ENCODE assay signal across 10 cellular contexts in genomic region chr20:50855498-50856474, GRCh38.
DNase-seq lines count a peak whose midpoint lies in the region; ATAC-seq and TF ChIP-seq lines count a peak whose summit lies in the region.
"Had no signal": no experiment of that assay in that cellular context is flagged by ENCODE, and none has a peak within 500 bp of the region (broad histone marks: within the 10 kb centered on the region; RNA-seq: fewer than 3 reads in every experiment).

No MANE protein-coding gene starts in this region.

- 49 to 67% methylated on average over 8 to 15 of the region's 23 CpGs for WGBS in esophagus squamous epithelium, 2 donors

- H3K27ac ChIP-seq in caudate nucleus (ENCODE audit: low read depth, low read length) (no peak overlapping the region), esophagus squamous epithelium (peak overlapping the region in 2 of 4 donors; percentile 1 to 26)

- no peaks in the 10 kb centered on the region for H3K27me3 Mint-ChIP-seq in chondrocyte (ENCODE audit: low read depth)
- H3K27me3 Mint-ChIP-seq: activated naive CD8-positive, alpha-beta T cell treated with anti-CD3 and anti-CD28 coated beads, Interleukin-2, amount 50 U/mL, for 24 hours had no signal

- H3K9me3 Mint-ChIP-seq in chondrocyte (ENCODE audit: low read depth): no peaks in the 10 kb centered on the region
- H3K9me3 Mint-ChIP-seq: activated naive CD8-positive, alpha-beta T cell treated with anti-CD3 and anti-CD28 coated beads, Interleukin-2, amount 50 U/mL, for 24 hours had no signal

- no peaks in the 10 kb centered on the region for H3K27me3 ChIP-seq in esophagus squamous epithelium

- H3K27ac Mint-ChIP-seq in chondrocyte (ENCODE audit: unreplicated experiment): peak overlapping the region; percentile 22
- H3K27ac Mint-ChIP-seq: activated naive CD8-positive, alpha-beta T cell treated with anti-CD3 and anti-CD28 coated beads, Interleukin-2, amount 50 U/mL, for 24 hours had no signal

- H3K4me3 Mint-ChIP-seq in chondrocyte (ENCODE audit: unreplicated experiment): no peak overlapping the region
- H3K4me3 Mint-ChIP-seq: activated naive CD8-positive, alpha-beta T cell treated with anti-CD3 and anti-CD28 coated beads, Interleukin-2, amount 50 U/mL, for 24 hours had no signal

- intact Hi-C loops in esophagus squamous epithelium (cut with DNase I): no loop called here

- H3K4me1 Mint-ChIP-seq in chondrocyte (ENCODE audit: low read depth): no peaks in the 10 kb centered on the region

- H3K4me3 ChIP-seq in esophagus squamous epithelium: no peak overlapping the region

- no peak for TF ChIP-seq POLR2A in esophagus squamous epithelium (IDR thresholded peaks at IDR 0.05)

- peaks cover 0 to 31% (median 3%) of the 10 kb centered on the region in 3 donors for H3K4me1 ChIP-seq in esophagus squamous epithelium

- DNase-seq in Daoy (ENCODE audit: low read depth) (peak; percentile 28), NCI-H1105 (lab: John Stamatoyannopoulos, UW) (peak; percentile 32), chondrocyte (ENCODE audit: low spot score) (no peak), myocyte (ENCODE audit: low read depth) (peak; percentile 42), G401 (ENCODE audit: low spot score) (no peak), caudate nucleus (lab: John Stamatoyannopoulos, UW) (no peak), esophagus squamous epithelium (lab: John Stamatoyannopoulos, UW) (no peak)
- DNase-seq: activated naive CD8-positive, alpha-beta T cell treated with anti-CD3 and anti-CD28 coated beads, Interleukin-2, amount 50 U/mL, for 24 hours; SW 1271 had no signal

- no peaks in the 10 kb centered on the region for H3K36me3 ChIP-seq in esophagus squamous epithelium

- H3K9me3 ChIP-seq in esophagus squamous epithelium: no peaks in the 10 kb centered on the region

- in situ Hi-C loops in G401 (cut with HindIII; ENCODE audit: low sequenced_read_pairs): no loop called here

- no peak for ATAC-seq in HG03520 (IDR thresholded peaks at IDR 0.05; ENCODE audit: unreplicated experiment)
- ATAC-seq: activated naive CD8-positive, alpha-beta T cell treated with anti-CD3 and anti-CD28 coated beads, Interleukin-2, amount 50 U/mL, for 24 hours had no signal

- TF ChIP-seq CTCF in chondrocyte (IDR thresholded peaks at IDR 0.05) (no peak), esophagus squamous epithelium (IDR thresholded peaks at IDR 0.05) (no peak)

- H3K36me3 Mint-ChIP-seq in chondrocyte (ENCODE audit: low read depth): no peaks in the 10 kb centered on the region

Comparison
In these comparisons a context has a peak if more than half of its experiments do, and no peak if none do; other contexts are left out.
1. DNase-seq: peak in Daoy (single experiment), NCI-H1105 (single experiment) and myocyte (single experiment); none in chondrocyte (single experiment), G401 (single experiment), caudate nucleus (0 of 61) and esophagus squamous epithelium (single experiment).